Comparison of ENCODE assay signal across 9 cellular contexts in the genomic region with DNA sequence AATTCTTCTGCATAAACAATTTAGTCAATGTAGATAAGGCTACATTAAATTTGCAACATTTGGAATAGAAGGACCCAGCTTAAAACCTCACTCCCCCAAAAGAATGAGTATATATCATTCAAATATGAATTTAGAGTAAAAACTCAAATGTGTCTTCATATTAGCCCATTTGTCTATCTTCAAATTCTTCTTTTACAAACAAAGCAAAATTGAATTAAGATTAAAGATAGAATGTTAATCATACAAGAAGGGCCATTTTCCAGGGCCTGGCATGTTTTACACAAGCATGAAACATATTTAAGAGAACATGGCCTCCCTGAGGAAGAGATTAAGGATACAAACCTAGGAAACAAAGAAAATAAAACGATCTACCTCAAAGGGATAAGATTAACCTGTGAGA. TPM values are rescaled to one million over a fixed set of nuclear protein-coding genes. Genes with fewer than 3 reads are reported as not detected.
"Had no signal": no experiment of that assay in that cellular context is flagged by ENCODE, and none has a peak within 500 bp of the region (broad histone marks: within the 10 kb centered on the region; RNA-seq: fewer than 3 reads in every experiment).

No MANE protein-coding gene starts in this region.

- H2AFZ ChIP-seq: GM23248, GM23338 had no signal

- H3K4me2 ChIP-seq: GM23338 had no signal

- H3K9me3 ChIP-seq: HAP-1 had no signal

- ATAC-seq: GM23338, HCT116 had no signal

- H3K27ac ChIP-seq: GM23248 had no signal

- H3K9ac ChIP-seq: GM23248 had no signal

- H3K9me3 Mint-ChIP-seq: GM23338, H9 had no signal

- H3K4me3 Mint-ChIP-seq: GM23338, H9, HFFc6 had no signal

- H3K27ac Mint-ChIP-seq: GM23338, H9, HFFc6 had no signal

- DNase-seq: GM23248, GOT3, H7, H9, HCEC 1CT, HFFc6 had no signal

- H3K36me3 ChIP-seq: HAP-1 had no signal

- H3K4me3 ChIP-seq: GM23248, GM23338, HAP-1 had no signal

RNA-seq across cellular contexts. Expression of gene TOX3, which starts 8.4 kb away (rescaled TPM):
- total RNA-seq: GM23248, HFFc6 had no signal
- polyA plus RNA-seq: GM23248 had no signal
